In genomic region chr16:57477531-57478202, GRCh38 we compare ENCODE assay signal across 17 cellular contexts. TPM values are rescaled to one million over a fixed set of nuclear protein-coding genes. Genes with fewer than 3 reads are reported as not detected.
DNase-seq lines count a peak whose midpoint lies in the region; ATAC-seq and TF ChIP-seq lines count a peak whose summit lies in the region.
"Had no signal": no experiment of that assay in that cellular context is flagged by ENCODE, and none has a peak within 500 bp of the region (broad histone marks: within the 10 kb centered on the region; RNA-seq: fewer than 3 reads in every experiment).

No MANE protein-coding gene starts in this region.

- no peaks in the 10 kb centered on the region for H3K9me3 Mint-ChIP-seq in Calu3 (ENCODE audit: low read depth, unreplicated experiment)
- H3K9me3 Mint-ChIP-seq: activated naive CD8-positive, alpha-beta T cell treated with anti-CD3 and anti-CD28 coated beads, Interleukin-2, amount 10 ng/mL, durations not matched to agents 7 days and 5 days; naive thymus-derived CD4-positive, alpha-beta T cell had no signal

- H3K27me3 Mint-ChIP-seq in Calu3 (ENCODE audit: unreplicated experiment): no peaks in the 10 kb centered on the region
- H3K27me3 Mint-ChIP-seq: activated naive CD8-positive, alpha-beta T cell treated with anti-CD3 and anti-CD28 coated beads, Interleukin-2, amount 10 ng/mL, durations not matched to agents 7 days and 5 days had no signal

- H3K27me3 ChIP-seq in ACC112 (ENCODE audit: insufficient read depth, low read length) (no peaks in the 10 kb centered on the region), ascending aorta (no peaks in the 10 kb centered on the region), brain microvascular endothelial cell (replicated peaks) (no peaks in the 10 kb centered on the region)

- intact Hi-C loops in Calu3 (cut with micrococcal nuclease; ENCODE audit: unreplicated experiment) (no loop called here), ascending aorta (cut with DNase I) (loop anchor here (5.0 to 10.0 kb wide), 2 partner anchors 40 to 337 kb away; no protein-coding TSS in a partner anchor), sciatic nerve (cut with DNase I) (no loop called here)

- peaks cover 2% of the 10 kb centered on the region; the same call in 1 of the 2 replicates for H3K36me3 ChIP-seq in ACC112 (ENCODE audit: insufficient read depth, low read length)
- H3K36me3 ChIP-seq in ascending aorta: peaks cover 23 to 27% of the 10 kb centered on the region in 2 donors
- H3K36me3 ChIP-seq in brain microvascular endothelial cell (replicated peaks): peaks cover 21% of the 10 kb centered on the region

- TF ChIP-seq CTCF in Calu3 (IDR thresholded peaks at IDR 0.05; ENCODE audit: unreplicated experiment) (no peak), ascending aorta (IDR thresholded peaks at IDR 0.05) (no peak), brain microvascular endothelial cell (IDR thresholded peaks at IDR 0.05; ENCODE audit: low read depth, low read length, missing control alignments) (no peak)

- no peak overlapping the region for H3K27ac ChIP-seq in ACC112 (ENCODE audit: low read depth, low read length)
- H3K27ac ChIP-seq in ascending aorta: peak overlapping the region; percentile 81 to 82
- H3K27ac ChIP-seq in brain microvascular endothelial cell: no peak overlapping the region

- no peak overlapping the region for H2AFZ ChIP-seq in ACC112 (ENCODE audit: low read length, unreplicated experiment)

- H3K4me1 ChIP-seq in ACC112 (ENCODE audit: control insufficient read depth, insufficient read depth, low read length, unreplicated experiment) (peaks cover 22% of the 10 kb centered on the region), ascending aorta (peaks cover 15 to 42% of the 10 kb centered on the region in 2 donors)

- peak overlapping the region; percentile 24 for H3K27ac Mint-ChIP-seq in Calu3 (ENCODE audit: unreplicated experiment)

- ATAC-seq in sciatic nerve (no peak), HG02884 (IDR thresholded peaks at IDR 0.05; ENCODE audit: unreplicated experiment) (no peak)
- ATAC-seq: left ventricle myocardium superior; naive thymus-derived CD4-positive, alpha-beta T cell had no signal

- peaks cover 35% of the 10 kb centered on the region for H3K79me2 ChIP-seq in ACC112 (ENCODE audit: control insufficient read depth, insufficient read depth, low read length, unreplicated experiment)

- peaks cover 27% of the 10 kb centered on the region for H3K4me1 Mint-ChIP-seq in Calu3 (ENCODE audit: low read depth, unreplicated experiment)

- CTCF ChIA-PET in Calu3 (lab: Charles Lee): no interaction called here

- H3K36me3 Mint-ChIP-seq in Calu3 (ENCODE audit: insufficient read depth, unreplicated experiment): peaks cover 8% of the 10 kb centered on the region
- H3K36me3 Mint-ChIP-seq: naive thymus-derived CD4-positive, alpha-beta T cell had no signal

- no peaks in the 10 kb centered on the region for H3K9me3 ChIP-seq in ascending aorta

- DNase-seq in Calu3 (no peak), ascending aorta (ENCODE audit: low spot score in 2 of 2) (no peak), mesenteric fat pad (ENCODE audit: low spot score) (peak; percentile 81), brain microvascular endothelial cell (no peak), sciatic nerve (ENCODE audit: low spot score) (no peak), NK-92 (lab: John Stamatoyannopoulos, UW; ENCODE audit: unreplicated experiment) (no peak)
- DNase-seq: activated CD4-positive, alpha-beta T cell treated with anti-CD3 and anti-CD28 coated beads for 48 hours; activated naive CD8-positive, alpha-beta T cell treated with anti-CD3 and anti-CD28 coated beads, Interleukin-2, amount 10 ng/mL, durations not matched to agents 7 days and 5 days; caudate nucleus; effector CD8-positive, alpha-beta T cell; left ventricle myocardium superior; naive thymus-derived CD4-positive, alpha-beta T cell; NCI-H2081; SHP77; substantia nigra had no signal

- H3K4me3 Mint-ChIP-seq in Calu3 (ENCODE audit: low read depth, unreplicated experiment): no peak overlapping the region
- H3K4me3 Mint-ChIP-seq: activated naive CD8-positive, alpha-beta T cell treated with anti-CD3 and anti-CD28 coated beads, Interleukin-2, amount 10 ng/mL, durations not matched to agents 7 days and 5 days; naive thymus-derived CD4-positive, alpha-beta T cell had no signal

- in situ Hi-C loops in brain microvascular endothelial cell (cut with HindIII; ENCODE audit: low pct_ligation_motif_present, low sequenced_read_pairs): no loop called here

- BruUV-seq in Calu3 (replicated peaks; lab: Mats Ljungman, UMichigan): no TSS peak

- peak overlapping the region; percentile 81; the same call in 1 of the 2 replicates for H3K4me3 ChIP-seq in ACC112 (ENCODE audit: low read depth, low read length)
- H3K4me3 ChIP-seq in ascending aorta: peak overlapping the region in 1 of 2 donors; percentile 58
- H3K4me3 ChIP-seq in brain microvascular endothelial cell (ENCODE audit: low read depth, low read length): no peak overlapping the region

RNA-seq across cellular contexts. Expression of gene DOK4, which starts 8.6 kb away (rescaled TPM):
- total RNA-seq in Calu3 (2022) (23.0 and 34.7 TPM in 2 replicates), ascending aorta (40.2 TPM), mesenteric fat pad (7.3 TPM), sciatic nerve (22.6 TPM)

RNA-seq across cellular contexts. Expression of gene POLR2C, which starts 15.2 kb away (rescaled TPM):
- total RNA-seq in Calu3 (2022) (69.4 and 80.0 TPM in 2 replicates), ascending aorta (110 TPM), mesenteric fat pad (42.9 TPM), sciatic nerve (42.6 TPM)

RNA-seq across cellular contexts. Expression of gene COQ9, which starts 30.4 kb away (rescaled TPM):
- total RNA-seq in Calu3 (2022): 75.9 and 77.7 TPM in 2 replicates
- total RNA-seq in ascending aorta: 35.7 TPM
- 39.2 TPM for total RNA-seq in mesenteric fat pad
- 31.2 TPM for total RNA-seq in sciatic nerve

RNA-seq across cellular contexts. Expression of gene CIAPIN1, which starts 30.5 kb away (rescaled TPM):
- 76.6 and 77.2 TPM in 2 replicates for total RNA-seq in Calu3 (2022)
- total RNA-seq in ascending aorta: 28.7 TPM
- total RNA-seq in mesenteric fat pad: 53.6 TPM
- 28.1 TPM for total RNA-seq in sciatic nerve

RNA-seq across cellular contexts. Expression of gene CCDC102A, which starts 58.7 kb away (rescaled TPM):
- 6.8 and 7.9 TPM in 2 replicates for total RNA-seq in Calu3 (2022)
- total RNA-seq in ascending aorta: 13.7 TPM
- total RNA-seq in mesenteric fat pad: 5.0 TPM
- total RNA-seq in sciatic nerve: 14.3 TPM

Comparison
In these comparisons a context has a peak if more than half of its experiments do, and no peak if none do; other contexts are left out.
1. H3K27ac ChIP-seq: peak in ascending aorta (2 of 2); none in ACC112 (single experiment) and brain microvascular endothelial cell (single experiment).